In genomic region chr3:47001731-47002489, GRCh38 we compare ENCODE assay signal across 17 cellular contexts. TPM values are rescaled to one million over a fixed set of nuclear protein-coding genes. Genes with fewer than 3 reads are reported as not detected.
A peak's percentile ranks its signal among the peaks of the same experiment; 100 is the strongest.
DNase-seq lines count a peak whose midpoint lies in the region; ATAC-seq and TF ChIP-seq lines count a peak whose summit lies in the region.
"Had no signal": no experiment of that assay in that cellular context is flagged by ENCODE, and none has a peak within 500 bp of the region (broad histone marks: within the 10 kb centered on the region; RNA-seq: fewer than 3 reads in every experiment).

No MANE protein-coding gene starts in this region.

- no peak overlapping the region for H3K4me2 ChIP-seq in neuronal stem cell (ENCODE audit: insufficient read depth, low read length, poor library complexity, severe bottlenecking)
- H3K4me2 ChIP-seq: KMS-11 had no signal

- H2AFZ ChIP-seq in neuronal stem cell (ENCODE audit: low read length): no peak overlapping the region

- H3K23ac ChIP-seq in neuronal stem cell (ENCODE audit: low read depth, low read length, poor library complexity): peak overlapping the region; percentile 73

- H3K27me3 ChIP-seq in effector memory CD4-positive, alpha-beta T cell (replicated peaks; ENCODE audit: control insufficient read depth, insufficient read depth, low read length, poor library complexity, severe bottlenecking): no peaks in the 10 kb centered on the region
- H3K27me3 ChIP-seq in neuronal stem cell (ENCODE audit: control insufficient read depth in 3 of 3, insufficient read depth in 3 of 3, low read depth in 1 of 3, low read length in 3 of 3) (no peaks in the 10 kb centered on the region), aorta (ENCODE audit: control insufficient read depth in 1 of 2, insufficient read depth in 2 of 2, low read length in 1 of 2) (no peaks in the 10 kb centered on the region)
- H3K27me3 ChIP-seq: BE2C had no signal

- no peak overlapping the region for H2BK5ac ChIP-seq in neuronal stem cell (ENCODE audit: low read length)

- WGBS in neuronal stem cell (ENCODE audit: extremely low coverage in 2 of 2, insufficient read length in 2 of 2, insufficient replicate concordance in 1 of 2), 2 donors: no CpG with 5 or more reads among the region's 26 CpGs
- 93% methylated on average over 26 of the region's 26 CpGs for WGBS in aorta, 2 donors

- H3K9me3 ChIP-seq in effector memory CD4-positive, alpha-beta T cell (ENCODE audit: control insufficient read depth, low read length): no peaks in the 10 kb centered on the region
- H3K9me3 ChIP-seq in neuronal stem cell (replicated peaks in 1 of 2; ENCODE audit: control insufficient read depth in 2 of 2, insufficient read depth in 1 of 2, low read depth in 1 of 2, low read length in 2 of 2): no peaks in the 10 kb centered on the region
- H3K9me3 ChIP-seq in aorta (ENCODE audit: control insufficient read depth, low read length): no peaks in the 10 kb centered on the region
- H3K9me3 ChIP-seq: BE2C had no signal

- no peak overlapping the region for H2BK120ac ChIP-seq in neuronal stem cell (ENCODE audit: low read depth, low read length)

- peaks cover 2% of the 10 kb centered on the region for H3K79me1 ChIP-seq in neuronal stem cell (ENCODE audit: low read depth, low read length)

- ATAC-seq in aorta (ENCODE audit: low FRiP score): no peak
- no peak for ATAC-seq in stimulated activated naive B cell treated with anti-CD40 and anti-IgM and Interleukin-4, amounts not matched to agents 10 μg/mL and 1 μg/mL and 100 μg/mL, for 72 hours (replicated peaks)

- H2BK15ac ChIP-seq in neuronal stem cell (ENCODE audit: low read length): no peak overlapping the region

- H3K36me3 ChIP-seq in effector memory CD4-positive, alpha-beta T cell (ENCODE audit: control insufficient read depth, insufficient read depth, low read length): peaks cover 98% of the 10 kb centered on the region
- H3K36me3 ChIP-seq in neuronal stem cell (replicated peaks in 1 of 2; ENCODE audit: control insufficient read depth in 2 of 2, insufficient read depth in 2 of 2, low read length in 2 of 2) (peaks cover 0 to 9% of the 10 kb centered on the region in 2 donors), aorta (ENCODE audit: control insufficient read depth in 1 of 2, insufficient read depth in 2 of 2, low read length in 1 of 2) (no peaks in the 10 kb centered on the region)

- H3K9ac ChIP-seq in neuronal stem cell (ENCODE audit: low read depth, low read length, poor library complexity): no peak overlapping the region
- H3K9ac ChIP-seq: KMS-11 had no signal

- no peaks in the 10 kb centered on the region for H3K27me3 Mint-ChIP-seq in stimulated activated naive B cell treated with anti-CD40 and anti-IgM and Interleukin-4, amounts not matched to agents 10 μg/mL and 1 μg/mL and 100 μg/mL, for 72 hours
- H3K27me3 Mint-ChIP-seq: CD4-positive, alpha-beta memory T cell had no signal

- intact Hi-C loops in aorta (cut with DNase I): loop anchor here (10.0 kb wide), 1 partner anchor 297 kb away; the partner anchor contains the start of gene TMIE (in 2 of the 2)

- H3K14ac ChIP-seq in neuronal stem cell (ENCODE audit: low read length): peak overlapping the region; percentile 84

- no peaks in the 10 kb centered on the region for H3K9me3 Mint-ChIP-seq in stimulated activated naive B cell treated with anti-CD40 and anti-IgM and Interleukin-4, amounts not matched to agents 10 μg/mL and 1 μg/mL and 100 μg/mL, for 72 hours
- H3K9me3 Mint-ChIP-seq: CD4-positive, alpha-beta memory T cell had no signal

- H3K4me1 Mint-ChIP-seq in stimulated activated naive B cell treated with anti-CD40 and anti-IgM and Interleukin-4, amounts not matched to agents 10 μg/mL and 1 μg/mL and 100 μg/mL, for 72 hours: peaks cover 11 to 22% of the 10 kb centered on the region in 2 donors

- no peak overlapping the region for H3K27ac Mint-ChIP-seq in stimulated activated naive B cell treated with anti-CD40 and anti-IgM and Interleukin-4, amounts not matched to agents 10 μg/mL and 1 μg/mL and 100 μg/mL, for 72 hours

- peaks cover 52 to 76% of the 10 kb centered on the region in 2 donors for H3K36me3 Mint-ChIP-seq in stimulated activated naive B cell treated with anti-CD40 and anti-IgM and Interleukin-4, amounts not matched to agents 10 μg/mL and 1 μg/mL and 100 μg/mL, for 72 hours

- H3K4ac ChIP-seq in neuronal stem cell (ENCODE audit: low read length): no peak overlapping the region

- H3K18ac ChIP-seq in neuronal stem cell (ENCODE audit: low read length): peak overlapping the region; percentile 28

- H3K27ac ChIP-seq in effector memory CD4-positive, alpha-beta T cell (ENCODE audit: insufficient read depth, low read length, poor library complexity, severe bottlenecking): peak overlapping the region; percentile 25
- no peak overlapping the region for H3K27ac ChIP-seq in neuronal stem cell (replicated peaks; ENCODE audit: low read length)
- H3K27ac ChIP-seq in aorta (ENCODE audit: low read depth in 1 of 2, low read length in 2 of 2): no peak overlapping the region
- H3K27ac ChIP-seq: HL-60, KMS-11 had no signal

- H3K4me3 ChIP-seq in effector memory CD4-positive, alpha-beta T cell (ENCODE audit: insufficient read depth, low read depth, low read length, poor library complexity, severe bottlenecking): no peak overlapping the region
- no peak overlapping the region for H3K4me3 ChIP-seq in neuronal stem cell (ENCODE audit: low read length in 2 of 2)
- no peak overlapping the region for H3K4me3 ChIP-seq in aorta (ENCODE audit: low read length in 2 of 2)
- no peak overlapping the region for H3K4me3 ChIP-seq in foreskin fibroblast (ENCODE audit: low read depth in 1 of 2, low read length in 2 of 2)

- H4K91ac ChIP-seq in neuronal stem cell (ENCODE audit: low read depth, low read length, poor library complexity): no peak overlapping the region

- peak; percentile 1 for DNase-seq in stimulated activated CD4-positive, alpha-beta T cell treated with anti-CD3 and anti-CD28 coated beads, Interleukin-4, amount 100 ng/mL, for 1 hour
- no peak for DNase-seq in stimulated activated CD4-positive, alpha-beta T cell treated with anti-CD3 and anti-CD28 coated beads, Interleukin-15, amount 100 ng/mL, for 24 hours
- no peak for DNase-seq in effector memory CD4-positive, alpha-beta T cell
- DNase-seq in neuronal stem cell (ENCODE audit: low spot score) (no peak), aorta (peak; percentile 42 to 58), foreskin fibroblast (no peak)
- no peak for DNase-seq in stimulated activated naive B cell treated with anti-CD40 and anti-IgM and Interleukin-4, amounts not matched to agents 10 μg/mL and 1 μg/mL and 100 μg/mL, for 72 hours
- DNase-seq: BE2C; CD4-positive, alpha-beta memory T cell; GOT3; NCI-H1092 treated with DMSO at 0.1 percent for 48 hours; NCI-H187; NCI-H446; NCI-H748 treated with DMSO at 0.1 percent for 48 hours; SHP77 had no signal

- H3K4me3 Mint-ChIP-seq in stimulated activated naive B cell treated with anti-CD40 and anti-IgM and Interleukin-4, amounts not matched to agents 10 μg/mL and 1 μg/mL and 100 μg/mL, for 72 hours: no peak overlapping the region
- H3K4me3 Mint-ChIP-seq: CD4-positive, alpha-beta memory T cell had no signal

- H2AK5ac ChIP-seq in neuronal stem cell (ENCODE audit: low read depth, low read length): no peak overlapping the region

- H4K8ac ChIP-seq in neuronal stem cell (ENCODE audit: low read depth, low read length): no peak overlapping the region

- H2BK12ac ChIP-seq in neuronal stem cell (ENCODE audit: low read length): no peak overlapping the region

- no peak for TF ChIP-seq CTCF in foreskin fibroblast (IDR thresholded peaks at IDR 0.05; ENCODE audit: low read depth, low read length)

- H3K4me1 ChIP-seq in effector memory CD4-positive, alpha-beta T cell (ENCODE audit: control insufficient read depth, insufficient read depth, low read length, poor library complexity, severe bottlenecking): peaks cover 13% of the 10 kb centered on the region
- peaks cover 3 to 4% of the 10 kb centered on the region in 2 donors for H3K4me1 ChIP-seq in neuronal stem cell (ENCODE audit: control insufficient read depth in 2 of 2, insufficient read depth in 1 of 2, low read depth in 1 of 2, low read length in 2 of 2)
- H3K4me1 ChIP-seq in aorta (ENCODE audit: control insufficient read depth in 1 of 2, insufficient read depth in 2 of 2, low read length in 2 of 2): no peaks in the 10 kb centered on the region
- H3K4me1 ChIP-seq: BE2C had no signal

RNA-seq across cellular contexts. Expression of gene NBEAL2, which starts 22.4 kb away (rescaled TPM):
- 5.9 TPM for polyA plus RNA-seq in neuronal stem cell (2013, experiment 1 of 2)
- 6.2 TPM for polyA plus RNA-seq in neuronal stem cell (2013, experiment 2 of 2)
- 10 to 100 TPM; 26.2 to 45.8 TPM for total RNA-seq in aorta
- polyA plus RNA-seq in aorta: 10 to 100 TPM in 1 of 2 donors, 1 to 10 TPM in 1; 6.3 to 55.8 TPM

RNA-seq across cellular contexts. Expression of gene CCDC12, which starts 25.4 kb away (rescaled TPM):
- 56.1 TPM for polyA plus RNA-seq in neuronal stem cell (2013, experiment 1 of 2)
- polyA plus RNA-seq in neuronal stem cell (2013, experiment 2 of 2): 55.5 TPM
- total RNA-seq in aorta: 10 to 100 TPM; 30.5 to 35.9 TPM
- polyA plus RNA-seq in aorta: 10 to 100 TPM; 43.5 to 46.5 TPM

Comparison
In these comparisons a context has a peak if more than half of its experiments do, and no peak if none do; other contexts are left out.
1. DNase-seq: peak in stimulated activated CD4-positive, alpha-beta T cell treated with anti-CD3 and anti-CD28 coated beads, Interleukin-4, amount 100 ng/mL, for 1 hour (single experiment) and aorta (2 of 2); none in stimulated activated CD4-positive, alpha-beta T cell treated with anti-CD3 and anti-CD28 coated beads, Interleukin-15, amount 100 ng/mL, for 24 hours (single experiment), effector memory CD4-positive, alpha-beta T cell (0 of 3), neuronal stem cell (single experiment), foreskin fibroblast (0 of 2) and stimulated activated naive B cell treated with anti-CD40 and anti-IgM and Interleukin-4, amounts not matched to agents 10 μg/mL and 1 μg/mL and 100 μg/mL, for 72 hours (single experiment).